In the genomic region with DNA sequence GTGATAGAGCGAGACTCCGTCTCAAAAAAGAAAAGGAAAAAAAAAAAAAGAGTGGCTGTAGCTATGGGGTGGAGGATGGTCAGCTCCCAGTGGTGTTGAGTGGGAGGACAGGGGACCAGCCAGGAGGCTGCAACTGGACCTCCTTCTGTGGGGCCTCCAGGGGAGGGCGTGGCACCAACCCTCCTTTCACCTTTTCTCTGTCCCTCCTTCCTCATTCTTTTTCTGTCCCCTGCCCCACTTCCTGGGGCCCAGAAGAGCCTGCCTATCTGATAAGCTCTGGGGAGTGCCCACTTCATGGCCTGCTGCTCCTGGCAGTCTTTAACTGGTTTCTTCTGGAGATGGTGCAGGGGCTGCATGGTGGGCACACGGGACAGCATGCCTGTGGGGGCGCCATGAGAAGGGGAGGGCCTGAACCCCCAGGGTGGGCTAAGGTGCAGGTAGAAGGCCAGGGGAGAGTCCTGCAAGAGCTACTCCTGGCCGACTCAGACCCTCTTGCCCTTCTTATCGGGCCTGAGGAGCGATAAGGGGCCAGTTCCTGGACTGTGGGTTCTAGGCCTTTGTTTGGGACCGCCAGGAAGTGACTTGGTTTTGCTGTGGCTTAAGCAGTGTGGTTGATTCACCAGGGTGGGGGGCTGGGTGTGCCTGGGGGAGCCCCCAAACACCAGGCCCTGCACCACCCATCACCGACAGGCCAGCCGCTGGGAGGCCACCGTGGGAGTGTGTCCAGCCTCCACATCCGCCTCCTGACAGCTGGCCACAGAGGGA, we compare ENCODE assay signal across 9 cellular contexts. TPM values are rescaled to one million over a fixed set of nuclear protein-coding genes. Genes with fewer than 3 reads are reported as not detected.
DNase-seq lines count a peak whose midpoint lies in the region; ATAC-seq and TF ChIP-seq lines count a peak whose summit lies in the region.
"Had no signal": no experiment of that assay in that cellular context is flagged by ENCODE, and none has a peak within 500 bp of the region (broad histone marks: within the 10 kb centered on the region; RNA-seq: fewer than 3 reads in every experiment).

No MANE protein-coding gene starts in this region.

- H3K4me3 ChIP-seq in neuronal stem cell (ENCODE audit: low read length in 2 of 2): no peak overlapping the region

- H3K4me2 ChIP-seq in neuronal stem cell (ENCODE audit: insufficient read depth, low read length, poor library complexity, severe bottlenecking): no peak overlapping the region

- H3K36me3 Mint-ChIP-seq in Calu3 (ENCODE audit: insufficient read depth, unreplicated experiment): peaks cover 5% of the 10 kb centered on the region
- H3K36me3 Mint-ChIP-seq in naive thymus-derived CD8-positive, alpha-beta T cell: peaks cover 0 to 3% (median 0%) of the 10 kb centered on the region in 3 donors

- H2BK15ac ChIP-seq in neuronal stem cell (ENCODE audit: low read length): peak overlapping the region; percentile 34

- H4K91ac ChIP-seq in neuronal stem cell (ENCODE audit: low read depth, low read length, poor library complexity): no peak overlapping the region

- H2BK12ac ChIP-seq in neuronal stem cell (ENCODE audit: low read length): no peak overlapping the region

- H3K4ac ChIP-seq in neuronal stem cell (ENCODE audit: low read length): no peak overlapping the region

- no peaks in the 10 kb centered on the region for H3K9me3 Mint-ChIP-seq in Calu3 (ENCODE audit: low read depth, unreplicated experiment)
- H3K9me3 Mint-ChIP-seq in naive thymus-derived CD8-positive, alpha-beta T cell: no peaks in the 10 kb centered on the region
- H3K9me3 Mint-ChIP-seq: central memory CD8-positive, alpha-beta T cell had no signal

- H3K14ac ChIP-seq in neuronal stem cell (ENCODE audit: low read length): no peak overlapping the region

- no peaks in the 10 kb centered on the region for H3K27me3 Mint-ChIP-seq in Calu3 (ENCODE audit: unreplicated experiment)
- H3K27me3 Mint-ChIP-seq in naive thymus-derived CD8-positive, alpha-beta T cell: no peaks in the 10 kb centered on the region
- H3K27me3 Mint-ChIP-seq: central memory CD8-positive, alpha-beta T cell had no signal

- POLR2A ChIA-PET in naive thymus-derived CD8-positive, alpha-beta T cell (lab: Charles Lee): no interaction called here

- H2BK120ac ChIP-seq in neuronal stem cell (ENCODE audit: low read depth, low read length): peak overlapping the region; percentile 25

- intact Hi-C loops in Calu3 (cut with micrococcal nuclease; ENCODE audit: unreplicated experiment): no loop called here

- H3K23ac ChIP-seq in neuronal stem cell (ENCODE audit: low read depth, low read length, poor library complexity): no peak overlapping the region

- TF ChIP-seq CTCF in Calu3 (IDR thresholded peaks at IDR 0.05; ENCODE audit: unreplicated experiment): no peak

- H3K36me3 ChIP-seq in neuronal stem cell (replicated peaks in 1 of 2; ENCODE audit: control insufficient read depth in 2 of 2, insufficient read depth in 2 of 2, low read length in 2 of 2): no peaks in the 10 kb centered on the region

- no peak overlapping the region for H2BK5ac ChIP-seq in neuronal stem cell (ENCODE audit: low read length)

- WGBS in neuronal stem cell (ENCODE audit: extremely low coverage in 2 of 2, insufficient read length in 2 of 2, insufficient replicate concordance in 1 of 2), 2 donors: no CpG with 5 or more reads among the region's 13 CpGs

- DNase-seq in Calu3: peak; percentile 76
- DNase-seq in LHCN-M2 (ENCODE audit: low read depth): peak; percentile 58
- no peak for DNase-seq in epithelial cell of prostate (ENCODE audit: low read depth, low spot score)
- DNase-seq in neuronal stem cell (ENCODE audit: low spot score): no peak
- no peak for DNase-seq in naive thymus-derived CD8-positive, alpha-beta T cell
- DNase-seq in stimulated activated CD4-positive, alpha-beta T cell treated with anti-CD3 and anti-CD28 coated beads, Interleukin-15, amount 100 ng/mL, for 24 hours: no peak
- DNase-seq in COR-L47 (lab: John Stamatoyannopoulos, UW): no peak

- H3K27ac ChIP-seq in epithelial cell of prostate (peak overlapping the region; percentile 68), neuronal stem cell (replicated peaks; ENCODE audit: low read length) (no peak overlapping the region)

- no peaks in the 10 kb centered on the region for H3K9me3 ChIP-seq in neuronal stem cell (replicated peaks in 1 of 2; ENCODE audit: control insufficient read depth in 2 of 2, insufficient read depth in 1 of 2, low read depth in 1 of 2, low read length in 2 of 2)

- no peak overlapping the region for H3K9ac ChIP-seq in neuronal stem cell (ENCODE audit: low read depth, low read length, poor library complexity)

- no peak overlapping the region for H2AK5ac ChIP-seq in neuronal stem cell (ENCODE audit: low read depth, low read length)

- H3K18ac ChIP-seq in neuronal stem cell (ENCODE audit: low read length): peak overlapping the region; percentile 89

- H3K4me1 ChIP-seq in neuronal stem cell (ENCODE audit: control insufficient read depth in 2 of 2, insufficient read depth in 1 of 2, low read depth in 1 of 2, low read length in 2 of 2): peaks cover 6 to 11% of the 10 kb centered on the region in 2 donors

- no peak overlapping the region for H4K8ac ChIP-seq in neuronal stem cell (ENCODE audit: low read depth, low read length)

- H3K27me3 ChIP-seq in neuronal stem cell (ENCODE audit: control insufficient read depth in 3 of 3, insufficient read depth in 3 of 3, low read depth in 1 of 3, low read length in 3 of 3): no peaks in the 10 kb centered on the region

- H2AFZ ChIP-seq in neuronal stem cell (ENCODE audit: low read length): peak overlapping the region; percentile 77

- peak overlapping the region; percentile 12 for H3K4me3 Mint-ChIP-seq in Calu3 (ENCODE audit: low read depth, unreplicated experiment)
- peak overlapping the region in 4 of 10 donors; percentile 3 to 34 (median 26) for H3K4me3 Mint-ChIP-seq in naive thymus-derived CD8-positive, alpha-beta T cell
- H3K4me3 Mint-ChIP-seq: central memory CD8-positive, alpha-beta T cell had no signal

- no TSS peak for BruUV-seq in Calu3 (replicated peaks; lab: Mats Ljungman, UMichigan)

- H3K27ac Mint-ChIP-seq in Calu3 (ENCODE audit: unreplicated experiment): peak overlapping the region; percentile 77
- no peak overlapping the region for H3K27ac Mint-ChIP-seq in naive thymus-derived CD8-positive, alpha-beta T cell

- no peaks in the 10 kb centered on the region for H3K79me1 ChIP-seq in neuronal stem cell (ENCODE audit: low read depth, low read length)

- CTCF ChIA-PET in Calu3 (lab: Charles Lee): interaction anchor here (0.7 to 1.3 kb wide), 6 partner anchors 14 to 1053 kb away, joined by 3 to 4 read pairs (median 3); partner anchors contain the start of gene FLNB

- ATAC-seq in naive thymus-derived CD8-positive, alpha-beta T cell: no peak
- ATAC-seq in GM19023 (IDR thresholded peaks at IDR 0.05; ENCODE audit: unreplicated experiment): no peak

- H3K4me1 Mint-ChIP-seq in Calu3 (ENCODE audit: low read depth, unreplicated experiment): peaks cover 30% of the 10 kb centered on the region
- H3K4me1 Mint-ChIP-seq in naive thymus-derived CD8-positive, alpha-beta T cell: peaks cover 5 to 20% (median 15%) of the 10 kb centered on the region in 4 donors
- H3K4me1 Mint-ChIP-seq: central memory CD8-positive, alpha-beta T cell had no signal

RNA-seq across cellular contexts. Expression of gene FLNB, which starts 49.4 kb away (rescaled TPM):
- total RNA-seq in Calu3 (2022) (136 and 147 TPM in 2 replicates), LHCN-M2 (2014; rRNA removed) (46.1 and 47.5 TPM in 2 replicates)
- 106 TPM for polyA plus RNA-seq in LHCN-M2 (2012)
- 19.0 TPM for polyA plus RNA-seq in neuronal stem cell (2013, experiment 1 of 2)
- 20.1 TPM for polyA plus RNA-seq in neuronal stem cell (2013, experiment 2 of 2)
- total RNA-seq in naive thymus-derived CD8-positive, alpha-beta T cell: 10 to 100 TPM; 75.2 to 76.7 TPM
- polyA plus RNA-seq in naive thymus-derived CD8-positive, alpha-beta T cell: 10 to 100 TPM; 11.8 to 32.2 (median 24.4) TPM

Comparison
In these comparisons a context has a peak if more than half of its experiments do, and no peak if none do; other contexts are left out.
1. DNase-seq: peak in Calu3 (single experiment) and LHCN-M2 (single experiment); none in epithelial cell of prostate (single experiment), neuronal stem cell (single experiment), naive thymus-derived CD8-positive, alpha-beta T cell (0 of 10), stimulated activated CD4-positive, alpha-beta T cell treated with anti-CD3 and anti-CD28 coated beads, Interleukin-15, amount 100 ng/mL, for 24 hours (single experiment) and COR-L47 (single experiment).